Comparison of ENCODE assay signal across 17 cellular contexts in the genomic region with DNA sequence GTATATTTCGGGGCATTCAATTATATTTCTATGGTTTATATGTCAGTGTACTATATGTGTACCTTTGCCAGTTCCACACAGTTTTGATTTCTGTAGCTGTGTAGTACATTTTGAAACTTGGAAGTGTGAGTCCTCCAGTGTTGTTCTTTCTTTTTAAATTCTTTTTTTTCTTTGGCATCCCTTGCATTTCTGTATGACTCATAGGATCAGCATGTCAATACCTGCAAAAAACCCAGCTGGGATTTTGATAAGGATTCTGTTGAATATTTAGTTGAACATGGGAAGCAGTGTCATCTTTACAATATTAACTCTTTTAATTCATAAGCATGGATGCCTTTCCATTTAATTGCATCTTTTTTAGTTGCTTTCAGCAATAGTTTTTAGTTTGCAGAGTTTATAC.
"Had no signal": no experiment of that assay in that cellular context is flagged by ENCODE, and none has a peak within 500 bp of the region (broad histone marks: within the 10 kb centered on the region; RNA-seq: fewer than 3 reads in every experiment).

No MANE protein-coding gene starts in this region.

- DNase-seq: activated CD4-positive, alpha-beta T cell treated with anti-CD3 and anti-CD28 coated beads for 4 hours; activated CD8-positive, alpha-beta memory T cell treated with anti-CD3 and anti-CD28 coated beads, Interleukin-2, amount 50 U/mL, for 48 hours; activated CD8-positive, alpha-beta T cell treated with anti-CD3 and anti-CD28 coated beads for 36 hours; activated gamma-delta T cell treated with Interleukin-2 at 50 U/mL for 16 hours; activated T-cell treated with anti-CD3 and anti-CD28 coated beads, Interleukin-2, amount 50 U/mL, for 72 hours; amygdala; brain microvascular endothelial cell; cerebellar nuclear complex; dorsolateral prefrontal cortex; foreskin fibroblast; head of caudate nucleus; nephron progenitor cell; occipital lobe; psoas muscle had no signal

- ATAC-seq: activated CD8-positive, alpha-beta T cell treated with anti-CD3 and anti-CD28 coated beads for 36 hours; activated T-cell treated with anti-CD3 and anti-CD28 coated beads, Interleukin-2, amount 50 U/mL, for 72 hours; psoas muscle; sciatic nerve; WTC11 had no signal

- H3K27ac ChIP-seq: brain microvascular endothelial cell, dorsolateral prefrontal cortex, esophagus muscularis mucosa, psoas muscle had no signal
